In the genomic region with DNA sequence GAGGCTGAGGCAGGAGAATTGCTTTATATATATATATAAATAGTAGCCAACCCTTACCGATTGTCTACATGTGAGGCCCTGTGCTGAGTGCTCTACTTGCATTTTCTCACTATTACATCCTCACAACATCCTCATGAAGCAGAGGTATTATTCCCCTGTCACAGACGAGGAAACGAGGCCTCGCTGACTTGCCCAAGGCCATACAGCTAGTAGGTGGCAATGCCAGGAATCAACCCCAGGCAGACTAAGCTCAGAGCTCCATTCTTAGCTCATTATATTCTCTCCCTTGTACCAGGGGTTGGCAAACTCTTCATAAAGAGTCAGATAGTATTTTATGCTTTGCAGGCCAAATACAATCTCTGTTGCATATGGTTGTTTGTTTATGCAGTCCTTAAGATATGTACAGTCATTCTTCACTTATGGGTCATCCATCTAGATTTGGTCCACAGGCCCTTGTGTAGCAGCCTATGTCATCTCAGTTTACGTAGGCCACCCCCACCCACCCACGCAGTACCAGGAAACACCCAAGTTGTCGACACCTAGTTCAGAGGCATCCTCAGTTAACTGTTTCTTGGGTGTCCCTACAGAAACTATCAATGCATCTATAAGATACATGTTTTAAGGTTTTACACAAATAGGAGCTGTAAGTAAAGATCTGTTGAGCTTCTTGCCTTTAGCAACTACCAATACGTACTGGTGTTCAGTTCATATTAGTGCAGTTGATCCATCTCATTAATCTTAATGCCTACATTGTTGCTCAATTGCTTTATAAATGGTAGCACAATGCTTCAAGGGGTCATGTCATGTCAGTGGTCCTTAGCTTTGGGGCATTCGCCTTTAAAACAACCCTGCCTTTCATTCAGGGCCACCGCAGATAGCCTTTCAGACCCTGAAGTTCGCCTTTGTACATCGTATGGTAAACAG, we compare ENCODE assay signal across 12 cellular contexts. TPM values are rescaled to one million over a fixed set of nuclear protein-coding genes. Genes with fewer than 3 reads are reported as not detected.
A peak's percentile ranks its signal among the peaks of the same experiment; 100 is the strongest.
DNase-seq lines count a peak whose midpoint lies in the region; ATAC-seq and TF ChIP-seq lines count a peak whose summit lies in the region.
"Had no signal": no experiment of that assay in that cellular context is flagged by ENCODE, and none has a peak within 500 bp of the region (broad histone marks: within the 10 kb centered on the region; RNA-seq: fewer than 3 reads in every experiment).

No MANE protein-coding gene starts in this region.

- peak overlapping the region; percentile 27 for H3K4me3 ChIP-seq in CD8-positive, alpha-beta T cell (ENCODE audit: low read depth, low read length)
- no peak overlapping the region for H3K4me3 ChIP-seq in A673 (ENCODE audit: low read depth, low read length, poor library complexity, severe bottlenecking)
- H3K4me3 ChIP-seq: colonic mucosa, stomach had no signal

- peak overlapping the region; percentile 94 for H3K27ac Mint-ChIP-seq in CD8-positive, alpha-beta T cell
- peak overlapping the region; percentile 83 for H3K27ac Mint-ChIP-seq in activated CD8-positive, alpha-beta T cell treated with anti-CD3 and anti-CD28 coated beads, Interleukin-2, amount 10 ng/mL, durations not matched to agents 7 days and 5 days
- H3K27ac Mint-ChIP-seq in dendritic cell treated with granulocyte-macrophage colony-stimulating factor and Interleukin-4, amounts not matched to agents 40 ng/mL and 50 ng/mL, for 4 days, result peak overlapping the region; percentile 89

- intact Hi-C loops in CD8-positive, alpha-beta T cell (cut with DNase I, micrococcal nuclease), result loop anchor here (10.0 kb wide), 2 partner anchors 980 to 1300 kb away; partner anchors contain the start of genes PMEPA1 (in 1 of the 2) and RBM38 (in 1 of the 2)
- intact Hi-C loops in dendritic cell treated with granulocyte-macrophage colony-stimulating factor and Interleukin-4, amounts not matched to agents 40 ng/mL and 50 ng/mL, for 4 days (cut with micrococcal nuclease), result no loop called here
- intact Hi-C loops in A673 (cut with micrococcal nuclease; ENCODE audit: unreplicated experiment), result no loop called here

- peak overlapping the region; percentile 54 for H3K27ac ChIP-seq in CD8-positive, alpha-beta T cell (ENCODE audit: low read depth, low read length)
- H3K27ac ChIP-seq in A673 (ENCODE audit: low read depth, low read length, poor library complexity, severe bottlenecking), result no peak overlapping the region
- H3K27ac ChIP-seq: colonic mucosa, stomach had no signal

- peaks cover 7% of the 10 kb centered on the region for H3K36me3 Mint-ChIP-seq in CD8-positive, alpha-beta T cell
- peaks cover 66% of the 10 kb centered on the region for H3K36me3 Mint-ChIP-seq in activated CD8-positive, alpha-beta T cell treated with anti-CD3 and anti-CD28 coated beads, Interleukin-2, amount 10 ng/mL, durations not matched to agents 7 days and 5 days (ENCODE audit: low read depth)
- H3K36me3 Mint-ChIP-seq in dendritic cell treated with granulocyte-macrophage colony-stimulating factor and Interleukin-4, amounts not matched to agents 40 ng/mL and 50 ng/mL, for 4 days (ENCODE audit: low read depth), result peaks cover 46% of the 10 kb centered on the region

- peak in 3 of 7 experiments; percentile 50 to 68 (median 50) for DNase-seq in CD8-positive, alpha-beta T cell
- peak; percentile 49 for DNase-seq in activated CD8-positive, alpha-beta T cell treated with anti-CD3 and anti-CD28 coated beads, Interleukin-2, amount 10 ng/mL, durations not matched to agents 7 days and 5 days
- peak; percentile 62 to 66 for DNase-seq in stimulated activated CD4-positive, alpha-beta T cell treated with anti-CD3 and anti-CD28 coated beads, Interleukin-2, amount 100 ng/mL, for 24 hours
- DNase-seq in COLO668 (lab: John Stamatoyannopoulos, UW; ENCODE audit: unreplicated experiment) (no peak), DMS79 treated with DMSO at 0.1 percent for 48 hours (lab: John Stamatoyannopoulos, UW) (no peak), mucosa of gallbladder (ENCODE audit: low spot score) (no peak), A673 (ENCODE audit: low spot score) (no peak)
- DNase-seq: colonic mucosa, COR-L47, NCI-H510A treated with DMSO at 0.1 percent for 48 hours, stomach had no signal

- peak; percentile 46 for ATAC-seq in CD8-positive, alpha-beta T cell
- ATAC-seq in activated CD8-positive, alpha-beta T cell treated with anti-CD3 and anti-CD28 coated beads, Interleukin-2, amount 10 ng/mL, durations not matched to agents 7 days and 5 days, result peak; percentile 10

- BruUV-seq in A673 (replicated peaks; lab: Mats Ljungman, UMichigan), result no TSS peak

- H3K4me1 Mint-ChIP-seq in CD8-positive, alpha-beta T cell (ENCODE audit: low read depth), result peaks cover 79% of the 10 kb centered on the region
- H3K4me1 Mint-ChIP-seq in activated CD8-positive, alpha-beta T cell treated with anti-CD3 and anti-CD28 coated beads, Interleukin-2, amount 10 ng/mL, durations not matched to agents 7 days and 5 days (ENCODE audit: low read depth), result peaks cover 79% of the 10 kb centered on the region
- H3K4me1 Mint-ChIP-seq in dendritic cell treated with granulocyte-macrophage colony-stimulating factor and Interleukin-4, amounts not matched to agents 40 ng/mL and 50 ng/mL, for 4 days (ENCODE audit: low read depth), result peaks cover 77% of the 10 kb centered on the region

- no peaks in the 10 kb centered on the region for H3K27me3 Mint-ChIP-seq in CD8-positive, alpha-beta T cell (ENCODE audit: low read depth)
- no peaks in the 10 kb centered on the region for H3K27me3 Mint-ChIP-seq in activated CD8-positive, alpha-beta T cell treated with anti-CD3 and anti-CD28 coated beads, Interleukin-2, amount 10 ng/mL, durations not matched to agents 7 days and 5 days (ENCODE audit: low read depth)
- H3K27me3 Mint-ChIP-seq in dendritic cell treated with granulocyte-macrophage colony-stimulating factor and Interleukin-4, amounts not matched to agents 40 ng/mL and 50 ng/mL, for 4 days, result no peaks in the 10 kb centered on the region

- POLR2A ChIA-PET in CD8-positive, alpha-beta T cell (lab: Charles Lee), result interaction anchor here (0.6 to 2.0 kb wide), 3 partner anchors 13 to 22 kb away, joined by 3 to 12 read pairs (median 6); partner anchors contain the start of genes AURKA and CSTF1
- POLR2A ChIA-PET in activated CD8-positive, alpha-beta T cell treated with anti-CD3 and anti-CD28 coated beads, Interleukin-2, amount 10 ng/mL, durations not matched to agents 7 days and 5 days (lab: Charles Lee), result interaction anchor here (1.0 to 4.0 kb wide), 6 partner anchors 10 to 977 kb away, joined by 3 to 36 read pairs (median 4); partner anchors contain the start of genes AURKA and CSTF1
- POLR2A ChIA-PET in A673 (lab: Charles Lee; ENCODE audit: low non-redundant PET), result no interaction called here

- CTCF ChIA-PET in CD8-positive, alpha-beta T cell (lab: Charles Lee), result interaction anchor here (0.7 kb wide), 1 partner anchor 15 kb away, joined by 3 read pairs; no protein-coding TSS in a partner anchor
- CTCF ChIA-PET in activated CD8-positive, alpha-beta T cell treated with anti-CD3 and anti-CD28 coated beads, Interleukin-2, amount 10 ng/mL, durations not matched to agents 7 days and 5 days (lab: Charles Lee), result interaction anchor here (0.7 to 8.9 kb wide), 7 partner anchors 8 to 54 kb away, joined by 3 to 59 read pairs (median 4); partner anchors contain the start of gene RTF2
- CTCF ChIA-PET in A673 (lab: Charles Lee), result no interaction called here

- no peaks in the 10 kb centered on the region for H3K9me3 Mint-ChIP-seq in CD8-positive, alpha-beta T cell
- no peaks in the 10 kb centered on the region for H3K9me3 Mint-ChIP-seq in activated CD8-positive, alpha-beta T cell treated with anti-CD3 and anti-CD28 coated beads, Interleukin-2, amount 10 ng/mL, durations not matched to agents 7 days and 5 days (ENCODE audit: insufficient read depth)
- no peaks in the 10 kb centered on the region for H3K9me3 Mint-ChIP-seq in dendritic cell treated with granulocyte-macrophage colony-stimulating factor and Interleukin-4, amounts not matched to agents 40 ng/mL and 50 ng/mL, for 4 days

- H3K27me3 ChIP-seq in CD8-positive, alpha-beta T cell (ENCODE audit: insufficient read depth, low read length), result no peaks in the 10 kb centered on the region
- H3K27me3 ChIP-seq in A673 (replicated peaks; ENCODE audit: insufficient read depth, low read depth, low read length, poor library complexity), result no peaks in the 10 kb centered on the region
- H3K27me3 ChIP-seq: colonic mucosa, stomach had no signal

- H3K9me3 ChIP-seq in CD8-positive, alpha-beta T cell (ENCODE audit: low read length), result no peaks in the 10 kb centered on the region
- H3K9me3 ChIP-seq in A673 (ENCODE audit: low read depth, low read length, poor library complexity, severe bottlenecking), result no peaks in the 10 kb centered on the region
- H3K9me3 ChIP-seq: colonic mucosa, stomach had no signal

- H3K4me1 ChIP-seq in CD8-positive, alpha-beta T cell (ENCODE audit: insufficient read depth, low read length), result peaks cover 85% of the 10 kb centered on the region
- H3K4me1 ChIP-seq in A673 (ENCODE audit: insufficient read depth, low read length, poor library complexity, severe bottlenecking), result no peaks in the 10 kb centered on the region
- H3K4me1 ChIP-seq: colonic mucosa had no signal

- H3K4me3 Mint-ChIP-seq in CD8-positive, alpha-beta T cell, result peak overlapping the region; percentile 77
- H3K4me3 Mint-ChIP-seq in activated CD8-positive, alpha-beta T cell treated with anti-CD3 and anti-CD28 coated beads, Interleukin-2, amount 10 ng/mL, durations not matched to agents 7 days and 5 days, result peak overlapping the region; percentile 93
- peak overlapping the region; percentile 39 for H3K4me3 Mint-ChIP-seq in dendritic cell treated with granulocyte-macrophage colony-stimulating factor and Interleukin-4, amounts not matched to agents 40 ng/mL and 50 ng/mL, for 4 days

- no peaks in the 10 kb centered on the region for H3K36me3 ChIP-seq in CD8-positive, alpha-beta T cell (ENCODE audit: insufficient read depth, low read length)
- no peaks in the 10 kb centered on the region for H3K36me3 ChIP-seq in A673 (ENCODE audit: insufficient read depth, low read length, poor library complexity, severe bottlenecking)
- H3K36me3 ChIP-seq: colonic mucosa had no signal

- no peak for TF ChIP-seq CTCF in CD8-positive, alpha-beta T cell (IDR thresholded peaks at IDR 0.05)
- no peak for TF ChIP-seq CTCF in A673 (conservative IDR thresholded peaks at IDR 0.05; ENCODE audit: low read depth, low read length)

RNA-seq across cellular contexts. Expression of gene CASS4, which starts 3.0 kb away (rescaled TPM):
- 10 to 100 TPM; 23.5 to 26.0 TPM for total RNA-seq in CD8-positive, alpha-beta T cell
- 10 to 100 TPM; 17.8 to 18.8 TPM for total RNA-seq in activated CD8-positive, alpha-beta T cell treated with anti-CD3 and anti-CD28 coated beads, Interleukin-2, amount 10 ng/mL, durations not matched to agents 7 days and 5 days
- total RNA-seq in mucosa of gallbladder, result 2.0 TPM
- 0.11 and 0.28 TPM in 2 replicates for total RNA-seq in A673 (2021)

RNA-seq across cellular contexts. Expression of gene CSTF1, which starts 22.7 kb away (rescaled TPM):
- 10 to 100 TPM; 20.7 to 26.0 TPM for total RNA-seq in CD8-positive, alpha-beta T cell
- total RNA-seq in activated CD8-positive, alpha-beta T cell treated with anti-CD3 and anti-CD28 coated beads, Interleukin-2, amount 10 ng/mL, durations not matched to agents 7 days and 5 days, result 10 to 100 TPM; 60.5 to 66.3 TPM
- 24.1 TPM for total RNA-seq in mucosa of gallbladder
- 52.5 and 58.2 TPM in 2 replicates for total RNA-seq in A673 (2021)

RNA-seq across cellular contexts. Expression of gene AURKA, which starts 23.1 kb away (rescaled TPM):
- total RNA-seq in CD8-positive, alpha-beta T cell, result under 1 TPM; 0.22 to 0.81 TPM
- total RNA-seq in activated CD8-positive, alpha-beta T cell treated with anti-CD3 and anti-CD28 coated beads, Interleukin-2, amount 10 ng/mL, durations not matched to agents 7 days and 5 days, result 10 to 100 TPM; 92.7 to 94.2 TPM
- total RNA-seq in mucosa of gallbladder, result 4.6 TPM
- 105 and 112 TPM in 2 replicates for total RNA-seq in A673 (2021)

RNA-seq across cellular contexts. Expression of gene RTF2, which starts 53.3 kb away (rescaled TPM):
- total RNA-seq in CD8-positive, alpha-beta T cell, result 10 to 100 TPM; 56.5 to 57.6 TPM
- total RNA-seq in activated CD8-positive, alpha-beta T cell treated with anti-CD3 and anti-CD28 coated beads, Interleukin-2, amount 10 ng/mL, durations not matched to agents 7 days and 5 days, result 100 to 1,000 TPM; 118 to 125 TPM
- total RNA-seq in mucosa of gallbladder (79.2 TPM), A673 (2021) (86.7 and 99.1 TPM in 2 replicates)

RNA-seq across cellular contexts. Expression of gene FAM210B, which starts 56.3 kb away (rescaled TPM):
- 10 to 100 TPM; 10.8 to 12.1 TPM for total RNA-seq in CD8-positive, alpha-beta T cell
- total RNA-seq in activated CD8-positive, alpha-beta T cell treated with anti-CD3 and anti-CD28 coated beads, Interleukin-2, amount 10 ng/mL, durations not matched to agents 7 days and 5 days, result 1 to 10 TPM; 5.2 to 5.4 TPM
- total RNA-seq in mucosa of gallbladder (72.9 TPM), A673 (2021) (5.5 and 8.1 TPM in 2 replicates)

Comparison
In these comparisons a context has a peak if more than half of its experiments do, and no peak if none do; other contexts are left out.
1. DNase-seq: peak in activated CD8-positive, alpha-beta T cell treated with anti-CD3 and anti-CD28 coated beads, Interleukin-2, amount 10 ng/mL, durations not matched to agents 7 days and 5 days (single experiment) and stimulated activated CD4-positive, alpha-beta T cell treated with anti-CD3 and anti-CD28 coated beads, Interleukin-2, amount 100 ng/mL, for 24 hours (2 of 2); none in COLO668 (single experiment), DMS79 treated with DMSO at 0.1 percent for 48 hours (single experiment), mucosa of gallbladder (single experiment) and A673 (single experiment).
2. H3K4me3 Mint-ChIP-seq: peak in every context shown above with its lines; median percentile 93 in activated CD8-positive, alpha-beta T cell treated with anti-CD3 and anti-CD28 coated beads, Interleukin-2, amount 10 ng/mL, durations not matched to agents 7 days and 5 days; 77 in CD8-positive, alpha-beta T cell; 39 in dendritic cell treated with granulocyte-macrophage colony-stimulating factor and Interleukin-4, amounts not matched to agents 40 ng/mL and 50 ng/mL, for 4 days.
3. RNA of gene AURKA, which starts 23.1 kb away (total RNA-seq): 105 to 112 TPM in A673 and 92.7 to 94.2 TPM in activated CD8-positive, alpha-beta T cell treated with anti-CD3 and anti-CD28 coated beads, Interleukin-2, amount 10 ng/mL, durations not matched to agents 7 days and 5 days; 4.6 TPM in mucosa of gallbladder (single experiment) and 0.22 to 0.81 TPM in CD8-positive, alpha-beta T cell; every median in the first group is over 10 times any median in the second.
4. intact Hi-C loops: an anchor here in CD8-positive, alpha-beta T cell (10.0 kb wide); none called in dendritic cell treated with granulocyte-macrophage colony-stimulating factor and Interleukin-4, amounts not matched to agents 40 ng/mL and 50 ng/mL, for 4 days and A673.
5. Peak in every context shown above with its lines, with median percentiles within 50 percentile points of each other: H3K27ac Mint-ChIP-seq.